ENCODE assay signal across 25 cellular contexts in genomic region chr2:152534460-152535131, GRCh38.
DNase-seq lines count a peak whose midpoint lies in the region; ATAC-seq and TF ChIP-seq lines count a peak whose summit lies in the region.
"Had no signal": no experiment of that assay in that cellular context is flagged by ENCODE, and none has a peak within 500 bp of the region (broad histone marks: within the 10 kb centered on the region; RNA-seq: fewer than 3 reads in every experiment).

No MANE protein-coding gene starts in this region.

- no peaks in the 10 kb centered on the region for H3K4me1 Mint-ChIP-seq in activated CD8-positive, alpha-beta T cell treated with anti-CD3 and anti-CD28 coated beads, Interleukin-2, amount 10 ng/mL, durations not matched to agents 7 days and 5 days (ENCODE audit: low read depth)
- H3K4me1 Mint-ChIP-seq: activated CD4-positive, alpha-beta T cell treated with anti-CD3 and anti-CD28 coated beads, Interleukin-2, amount 10 ng/mL, durations not matched to agents 7 days and 5 days; T-cell had no signal

- H3K36me3 ChIP-seq in right atrium auricular region (no peaks in the 10 kb centered on the region), gastroesophageal sphincter (no peaks in the 10 kb centered on the region), rectal smooth muscle tissue (ENCODE audit: control insufficient read depth, insufficient read depth, low read length) (no peaks in the 10 kb centered on the region), aorta (ENCODE audit: control insufficient read depth in 1 of 2, insufficient read depth in 2 of 2, low read length in 1 of 2) (no peaks in the 10 kb centered on the region)
- H3K36me3 ChIP-seq: neutrophil, uterus had no signal

- no peak for TF ChIP-seq EP300 in gastroesophageal sphincter (IDR thresholded peaks at IDR 0.05)

- CTCF ChIA-PET in activated CD8-positive, alpha-beta T cell treated with anti-CD3 and anti-CD28 coated beads, Interleukin-2, amount 10 ng/mL, durations not matched to agents 7 days and 5 days (lab: Charles Lee), result no interaction called here

- intact Hi-C loops in left ventricle myocardium superior (cut with micrococcal nuclease) (no loop called here), aorta (cut with DNase I) (loop anchor here in 1 of 2 donors (10.0 kb wide), 2 partner anchors 60 to 130 kb away; no protein-coding TSS in a partner anchor), posterior cingulate gyrus (cut with DNase I) (no loop called here)

- no peak overlapping the region for H3K4me3 Mint-ChIP-seq in activated CD8-positive, alpha-beta T cell treated with anti-CD3 and anti-CD28 coated beads, Interleukin-2, amount 10 ng/mL, durations not matched to agents 7 days and 5 days
- H3K4me3 Mint-ChIP-seq: activated CD4-positive, alpha-beta T cell treated with anti-CD3 and anti-CD28 coated beads, Interleukin-2, amount 10 ng/mL, durations not matched to agents 7 days and 5 days; T-cell had no signal

- no peaks in the 10 kb centered on the region for H3K27me3 ChIP-seq in right atrium auricular region
- H3K27me3 ChIP-seq in gastroesophageal sphincter, result no peaks in the 10 kb centered on the region
- no peaks in the 10 kb centered on the region for H3K27me3 ChIP-seq in rectal smooth muscle tissue (ENCODE audit: control insufficient read depth, insufficient read depth, low read length)
- H3K27me3 ChIP-seq in aorta (ENCODE audit: control insufficient read depth in 1 of 2, insufficient read depth in 2 of 2, low read length in 1 of 2), result no peaks in the 10 kb centered on the region
- H3K27me3 ChIP-seq: neutrophil, uterus had no signal

- H3K4me1 ChIP-seq in right atrium auricular region (no peaks in the 10 kb centered on the region), gastroesophageal sphincter (peaks cover 3 to 45% (median 7%) of the 10 kb centered on the region in 3 donors), rectal smooth muscle tissue (ENCODE audit: control insufficient read depth, insufficient read depth, low read length) (peaks cover 8% of the 10 kb centered on the region), aorta (ENCODE audit: control insufficient read depth in 1 of 2, insufficient read depth in 2 of 2, low read length in 2 of 2) (peaks cover 0 to 15% of the 10 kb centered on the region in 2 donors)
- H3K4me1 ChIP-seq: uterus had no signal

- 9 to 18% methylated on average over 7 of the region's 7 CpGs for WGBS in gastroesophageal sphincter (ENCODE audit: low coverage in 1 of 2), 2 donors
- WGBS in aorta, 2 donors, result 4 to 11% methylated on average over 7 of the region's 7 CpGs

- TF ChIP-seq CTCF in right atrium auricular region (IDR thresholded peaks at IDR 0.05), result no peak
- no peak for TF ChIP-seq CTCF in gastroesophageal sphincter (IDR thresholded peaks at IDR 0.05)

- peaks cover 17% of the 10 kb centered on the region for H3K27me3 Mint-ChIP-seq in activated CD8-positive, alpha-beta T cell treated with anti-CD3 and anti-CD28 coated beads, Interleukin-2, amount 10 ng/mL, durations not matched to agents 7 days and 5 days (ENCODE audit: low read depth)

- H3K27ac ChIP-seq in right atrium auricular region, result peak overlapping the region in 1 of 2 donors; percentile 24
- peak overlapping the region; percentile 13 to 64 (median 34) for H3K27ac ChIP-seq in gastroesophageal sphincter
- peak overlapping the region; percentile 27 for H3K27ac ChIP-seq in rectal smooth muscle tissue (ENCODE audit: low read depth, low read length)
- H3K27ac ChIP-seq in aorta (ENCODE audit: low read depth in 1 of 2, low read length in 2 of 2), result peak overlapping the region; percentile 44 to 97
- H3K27ac ChIP-seq: C4-2B, neutrophil, uterus had no signal

- DNase-seq in left ventricle myocardium superior (no peak), right atrium auricular region (ENCODE audit: low spot score) (no peak), aorta (no peak), posterior cingulate gyrus (no peak)
- no peak for DNase-seq in activated CD8-positive, alpha-beta T cell treated with anti-CD3 and anti-CD28 coated beads, Interleukin-2, amount 10 ng/mL, durations not matched to agents 7 days and 5 days
- DNase-seq: 8988T; activated CD4-positive, alpha-beta T cell treated with anti-CD3 and anti-CD28 coated beads, Interleukin-2, amount 10 ng/mL, durations not matched to agents 7 days and 5 days; activated T-cell treated with anti-CD3 and anti-CD28 coated beads for 4 hours; DMS 273 treated with DMSO at 0.1 percent for 48 hours; foreskin melanocyte; GDM1; midbrain; NCI-H1436 treated with DMSO at 0.1 percent for 48 hours; NCI-H748 treated with DMSO at 0.1 percent for 48 hours; right cardiac atrium; Right ventricle myocardium superior; stimulated activated naive CD4-positive, alpha-beta T cell; T-cell; uterus had no signal

- H3K4me3 ChIP-seq in right atrium auricular region (no peak overlapping the region), gastroesophageal sphincter (peak overlapping the region in 1 of 2 donors; percentile 5), rectal smooth muscle tissue (ENCODE audit: low read length) (peak overlapping the region; percentile 22), aorta (ENCODE audit: low read length in 2 of 2) (peak overlapping the region in 1 of 2 donors; percentile 41)
- H3K4me3 ChIP-seq: GM12878, uterus had no signal

- POLR2A ChIA-PET in activated CD8-positive, alpha-beta T cell treated with anti-CD3 and anti-CD28 coated beads, Interleukin-2, amount 10 ng/mL, durations not matched to agents 7 days and 5 days (lab: Charles Lee), result no interaction called here

- H3K9ac ChIP-seq in rectal smooth muscle tissue (ENCODE audit: low read length), result no peak overlapping the region

- no peaks in the 10 kb centered on the region for H3K9me3 Mint-ChIP-seq in activated CD8-positive, alpha-beta T cell treated with anti-CD3 and anti-CD28 coated beads, Interleukin-2, amount 10 ng/mL, durations not matched to agents 7 days and 5 days (ENCODE audit: insufficient read depth)
- H3K9me3 Mint-ChIP-seq: T-cell had no signal

- no peak for TF ChIP-seq POLR2A in gastroesophageal sphincter (IDR thresholded peaks at IDR 0.05)

- no peak overlapping the region for H3K27ac Mint-ChIP-seq in activated CD8-positive, alpha-beta T cell treated with anti-CD3 and anti-CD28 coated beads, Interleukin-2, amount 10 ng/mL, durations not matched to agents 7 days and 5 days
- H3K27ac Mint-ChIP-seq: activated CD4-positive, alpha-beta T cell treated with anti-CD3 and anti-CD28 coated beads, Interleukin-2, amount 10 ng/mL, durations not matched to agents 7 days and 5 days; T-cell had no signal

- ATAC-seq in left ventricle myocardium superior, result peak; percentile 35
- no peak for ATAC-seq in gastroesophageal sphincter
- peak; percentile 72 for ATAC-seq in aorta (ENCODE audit: low FRiP score)
- ATAC-seq in activated CD8-positive, alpha-beta T cell treated with anti-CD3 and anti-CD28 coated beads, Interleukin-2, amount 10 ng/mL, durations not matched to agents 7 days and 5 days, result no peak
- no peak for ATAC-seq in HG03159 (IDR thresholded peaks at IDR 0.05; ENCODE audit: unreplicated experiment)
- ATAC-seq: GM12878, right cardiac atrium, T-cell had no signal

- H3K36me3 Mint-ChIP-seq in activated CD8-positive, alpha-beta T cell treated with anti-CD3 and anti-CD28 coated beads, Interleukin-2, amount 10 ng/mL, durations not matched to agents 7 days and 5 days (ENCODE audit: low read depth), result no peaks in the 10 kb centered on the region
- H3K36me3 Mint-ChIP-seq: T-cell had no signal

- H3K9me3 ChIP-seq in right atrium auricular region, result no peaks in the 10 kb centered on the region
- H3K9me3 ChIP-seq in gastroesophageal sphincter, result no peaks in the 10 kb centered on the region
- H3K9me3 ChIP-seq in aorta (ENCODE audit: control insufficient read depth, low read length), result no peaks in the 10 kb centered on the region
- H3K9me3 ChIP-seq: neutrophil, uterus had no signal

Comparison
In these comparisons a context has a peak if more than half of its experiments do, and no peak if none do; other contexts are left out.
1. ATAC-seq: peak in left ventricle myocardium superior (single experiment) and aorta (single experiment); none in gastroesophageal sphincter (single experiment), activated CD8-positive, alpha-beta T cell treated with anti-CD3 and anti-CD28 coated beads, Interleukin-2, amount 10 ng/mL, durations not matched to agents 7 days and 5 days (single experiment) and HG03159 (single experiment).